In the genomic region with DNA sequence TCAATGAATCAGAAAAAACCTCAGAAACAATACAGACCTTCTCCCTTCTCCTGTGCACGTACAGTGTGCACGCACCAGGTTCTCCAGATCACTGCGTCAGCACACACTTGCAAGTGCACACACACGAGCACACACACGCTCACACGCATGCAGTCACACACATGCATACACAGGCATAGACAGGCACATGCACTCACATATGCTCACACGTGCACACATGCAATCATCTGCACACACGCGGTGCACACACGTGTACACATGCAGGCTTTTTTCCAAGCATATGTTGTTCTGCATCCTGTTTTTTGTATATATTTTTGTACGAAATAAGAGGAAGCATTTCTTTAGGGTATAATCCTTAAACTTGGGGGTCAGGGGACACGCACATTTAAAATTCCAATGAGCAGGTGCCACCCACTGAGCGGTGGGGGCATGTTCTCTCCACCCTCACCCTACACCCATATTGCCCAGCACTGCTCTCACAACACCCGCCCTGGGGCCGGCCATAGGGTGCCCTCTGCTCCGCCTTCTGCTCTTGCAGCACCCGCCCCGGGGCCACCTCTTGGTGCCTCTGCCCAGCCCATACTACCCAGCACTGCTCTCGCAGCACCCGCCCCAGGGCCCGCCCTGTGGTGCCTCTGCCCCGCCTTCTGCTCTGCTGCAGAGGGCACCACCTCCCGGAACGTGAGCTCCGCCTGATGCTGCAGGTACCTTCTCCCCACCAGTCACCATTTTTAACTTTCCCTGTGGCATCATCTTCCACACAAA, we compare ENCODE assay signal across 1 cellular context.
TF ChIP-seq lines count a peak whose summit lies in the region.

No MANE protein-coding gene starts in this region.

TF ChIP-seq in GM23338, 12 proteins besides CTCF, POLR2A, EP300 and RAD21 (continued from another document):
- TF ChIP-seq, protein P1, sequence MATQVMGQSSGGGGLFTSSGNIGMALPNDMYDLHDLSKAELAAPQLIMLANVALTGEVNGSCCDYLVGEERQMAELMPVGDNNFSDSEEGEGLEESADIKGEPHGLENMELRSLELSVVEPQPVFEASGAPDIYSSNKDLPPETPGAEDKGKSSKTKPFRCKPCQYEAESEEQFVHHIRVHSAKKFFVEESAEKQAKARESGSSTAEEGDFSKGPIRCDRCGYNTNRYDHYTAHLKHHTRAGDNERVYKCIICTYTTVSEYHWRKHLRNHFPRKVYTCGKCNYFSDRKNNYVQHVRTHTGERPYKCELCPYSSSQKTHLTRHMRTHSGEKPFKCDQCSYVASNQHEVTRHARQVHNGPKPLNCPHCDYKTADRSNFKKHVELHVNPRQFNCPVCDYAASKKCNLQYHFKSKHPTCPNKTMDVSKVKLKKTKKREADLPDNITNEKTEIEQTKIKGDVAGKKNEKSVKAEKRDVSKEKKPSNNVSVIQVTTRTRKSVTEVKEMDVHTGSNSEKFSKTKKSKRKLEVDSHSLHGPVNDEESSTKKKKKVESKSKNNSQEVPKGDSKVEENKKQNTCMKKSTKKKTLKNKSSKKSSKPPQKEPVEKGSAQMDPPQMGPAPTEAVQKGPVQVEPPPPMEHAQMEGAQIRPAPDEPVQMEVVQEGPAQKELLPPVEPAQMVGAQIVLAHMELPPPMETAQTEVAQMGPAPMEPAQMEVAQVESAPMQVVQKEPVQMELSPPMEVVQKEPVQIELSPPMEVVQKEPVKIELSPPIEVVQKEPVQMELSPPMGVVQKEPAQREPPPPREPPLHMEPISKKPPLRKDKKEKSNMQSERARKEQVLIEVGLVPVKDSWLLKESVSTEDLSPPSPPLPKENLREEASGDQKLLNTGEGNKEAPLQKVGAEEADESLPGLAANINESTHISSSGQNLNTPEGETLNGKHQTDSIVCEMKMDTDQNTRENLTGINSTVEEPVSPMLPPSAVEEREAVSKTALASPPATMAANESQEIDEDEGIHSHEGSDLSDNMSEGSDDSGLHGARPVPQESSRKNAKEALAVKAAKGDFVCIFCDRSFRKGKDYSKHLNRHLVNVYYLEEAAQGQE (IDR thresholded peaks at IDR 0.05; ENCODE audit: unreplicated experiment) = no peak
- TF ChIP-seq STAT1 (IDR thresholded peaks at IDR 0.05; ENCODE audit: unreplicated experiment) (no peak), EZH2phosphoT487 (IDR thresholded peaks at IDR 0.05; ENCODE audit: unreplicated experiment) (no peak), POLR2AphosphoS5 (IDR thresholded peaks at IDR 0.05; ENCODE audit: low read depth) (no peak), ZNF114 (CRISPR knock-in tag; IDR thresholded peaks at IDR 0.05) (no peak)
- TF ChIP-seq, protein P2, sequence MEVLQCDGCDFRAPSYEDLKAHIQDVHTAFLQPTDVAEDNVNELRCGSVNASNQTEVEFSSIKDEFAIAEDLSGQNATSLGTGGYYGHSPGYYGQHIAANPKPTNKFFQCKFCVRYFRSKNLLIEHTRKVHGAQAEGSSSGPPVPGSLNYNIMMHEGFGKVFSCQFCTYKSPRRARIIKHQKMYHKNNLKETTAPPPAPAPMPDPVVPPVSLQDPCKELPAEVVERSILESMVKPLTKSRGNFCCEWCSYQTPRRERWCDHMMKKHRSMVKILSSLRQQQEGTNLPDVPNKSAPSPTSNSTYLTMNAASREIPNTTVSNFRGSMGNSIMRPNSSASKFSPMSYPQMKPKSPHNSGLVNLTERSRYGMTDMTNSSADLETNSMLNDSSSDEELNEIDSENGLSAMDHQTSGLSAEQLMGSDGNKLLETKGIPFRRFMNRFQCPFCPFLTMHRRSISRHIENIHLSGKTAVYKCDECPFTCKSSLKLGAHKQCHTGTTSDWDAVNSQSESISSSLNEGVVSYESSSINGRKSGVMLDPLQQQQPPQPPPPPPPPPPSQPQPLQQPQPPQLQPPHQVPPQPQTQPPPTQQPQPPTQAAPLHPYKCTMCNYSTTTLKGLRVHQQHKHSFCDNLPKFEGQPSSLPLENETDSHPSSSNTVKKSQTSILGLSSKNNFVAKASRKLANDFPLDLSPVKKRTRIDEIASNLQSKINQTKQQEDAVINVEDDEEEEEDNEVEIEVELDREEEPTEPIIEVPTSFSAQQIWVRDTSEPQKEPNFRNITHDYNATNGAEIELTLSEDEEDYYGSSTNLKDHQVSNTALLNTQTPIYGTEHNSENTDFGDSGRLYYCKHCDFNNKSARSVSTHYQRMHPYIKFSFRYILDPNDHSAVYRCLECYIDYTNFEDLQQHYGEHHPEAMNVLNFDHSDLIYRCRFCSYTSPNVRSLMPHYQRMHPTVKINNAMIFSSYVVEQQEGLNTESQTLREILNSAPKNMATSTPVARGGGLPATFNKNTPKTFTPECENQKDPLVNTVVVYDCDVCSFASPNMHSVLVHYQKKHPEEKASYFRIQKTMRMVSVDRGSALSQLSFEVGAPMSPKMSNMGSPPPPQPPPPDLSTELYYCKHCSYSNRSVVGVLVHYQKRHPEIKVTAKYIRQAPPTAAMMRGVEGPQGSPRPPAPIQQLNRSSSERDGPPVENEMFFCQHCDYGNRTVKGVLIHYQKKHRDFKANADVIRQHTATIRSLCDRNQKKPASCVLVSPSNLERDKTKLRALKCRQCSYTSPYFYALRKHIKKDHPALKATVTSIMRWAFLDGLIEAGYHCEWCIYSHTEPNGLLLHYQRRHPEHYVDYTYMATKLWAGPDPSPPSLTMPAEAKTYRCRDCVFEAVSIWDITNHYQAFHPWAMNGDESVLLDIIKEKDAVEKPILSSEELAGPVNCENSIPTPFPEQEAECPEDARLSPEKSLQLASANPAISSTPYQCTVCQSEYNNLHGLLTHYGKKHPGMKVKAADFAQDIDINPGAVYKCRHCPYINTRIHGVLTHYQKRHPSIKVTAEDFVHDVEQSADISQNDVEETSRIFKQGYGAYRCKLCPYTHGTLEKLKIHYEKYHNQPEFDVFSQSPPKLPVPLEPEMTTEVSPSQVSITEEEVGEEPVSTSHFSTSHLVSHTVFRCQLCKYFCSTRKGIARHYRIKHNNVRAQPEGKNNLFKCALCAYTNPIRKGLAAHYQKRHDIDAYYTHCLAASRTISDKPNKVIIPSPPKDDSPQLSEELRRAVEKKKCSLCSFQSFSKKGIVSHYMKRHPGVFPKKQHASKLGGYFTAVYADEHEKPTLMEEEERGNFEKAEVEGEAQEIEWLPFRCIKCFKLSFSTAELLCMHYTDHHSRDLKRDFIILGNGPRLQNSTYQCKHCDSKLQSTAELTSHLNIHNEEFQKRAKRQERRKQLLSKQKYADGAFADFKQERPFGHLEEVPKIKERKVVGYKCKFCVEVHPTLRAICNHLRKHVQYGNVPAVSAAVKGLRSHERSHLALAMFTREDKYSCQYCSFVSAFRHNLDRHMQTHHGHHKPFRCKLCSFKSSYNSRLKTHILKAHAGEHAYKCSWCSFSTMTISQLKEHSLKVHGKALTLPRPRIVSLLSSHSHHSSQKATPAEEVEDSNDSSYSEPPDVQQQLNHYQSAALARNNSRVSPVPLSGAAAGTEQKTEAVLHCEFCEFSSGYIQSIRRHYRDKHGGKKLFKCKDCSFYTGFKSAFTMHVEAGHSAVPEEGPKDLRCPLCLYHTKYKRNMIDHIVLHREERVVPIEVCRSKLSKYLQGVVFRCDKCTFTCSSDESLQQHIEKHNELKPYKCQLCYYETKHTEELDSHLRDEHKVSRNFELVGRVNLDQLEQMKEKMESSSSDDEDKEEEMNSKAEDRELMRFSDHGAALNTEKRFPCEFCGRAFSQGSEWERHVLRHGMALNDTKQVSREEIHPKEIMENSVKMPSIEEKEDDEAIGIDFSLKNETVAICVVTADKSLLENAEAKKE (CRISPR knock-in tag; IDR thresholded peaks at IDR 0.05) = no peak
TF ChIP-seq in GM23338: peak in this region for 0.
